Comparison of ENCODE assay signal across 28 cellular contexts in genomic region chr18:5909130-5909529, GRCh38. TPM values are rescaled to one million over a fixed set of nuclear protein-coding genes. Genes with fewer than 3 reads are reported as not detected.
"Had no signal": no experiment of that assay in that cellular context is flagged by ENCODE, and none has a peak within 500 bp of the region (broad histone marks: within the 10 kb centered on the region; RNA-seq: fewer than 3 reads in every experiment).

No MANE protein-coding gene starts in this region.

- DNase-seq: activated CD4-positive, alpha-beta T cell treated with anti-CD3 and anti-CD28 coated beads, Interleukin-2, amount 50 U/mL, for 4 hours; activated CD8-positive, alpha-beta memory T cell treated with anti-CD3 and anti-CD28 coated beads, Interleukin-2, amount 50 U/mL, for 48 hours; activated effector memory CD4-positive, alpha-beta T cell treated with Interleukin-2 at 50 U/mL for 16 hours; activated naive CD4-positive, alpha-beta T cell treated with anti-CD3 and anti-CD28 coated beads, Interleukin-2, amount 10 ng/mL, durations not matched to agents 7 days and 5 days; activated T-cell treated with anti-CD3 and anti-CD28 coated beads, Interleukin-2, amount 50 U/mL, for 48 hours; dorsolateral prefrontal cortex; effector memory CD8-positive, alpha-beta T cell; esophagus squamous epithelium; foreskin melanocyte; immature natural killer cell; left ventricle myocardium inferior; naive thymus-derived CD8-positive, alpha-beta T cell; posterior cingulate gyrus; retina; sigmoid colon; stimulated activated CD4-positive, alpha-beta T cell treated with anti-CD3 and anti-CD28 coated beads, Interleukin-4, amount 100 ng/mL, for 1 hour; stimulated activated naive CD4-positive, alpha-beta T cell treated with Interleukin-2 at 50 U/mL for 16 hours; substantia nigra; T-helper 9 cell; tibial artery had no signal

- H3K27ac ChIP-seq: dorsolateral prefrontal cortex, esophagus squamous epithelium, left ventricle myocardium inferior, neural progenitor cell, sigmoid colon, tibial artery had no signal

- H3K36me3 Mint-ChIP-seq: activated naive CD4-positive, alpha-beta T cell treated with anti-CD3 and anti-CD28 coated beads, Interleukin-2, amount 10 ng/mL, durations not matched to agents 7 days and 5 days; immature natural killer cell; naive thymus-derived CD8-positive, alpha-beta T cell; WTC11 had no signal

- H3K9me3 ChIP-seq: esophagus squamous epithelium, left ventricle myocardium inferior, sigmoid colon, tibial artery had no signal

- H3K27me3 ChIP-seq: neural progenitor cell, sigmoid colon, tibial artery had no signal

- H3K27me3 Mint-ChIP-seq: activated naive CD4-positive, alpha-beta T cell treated with anti-CD3 and anti-CD28 coated beads, Interleukin-2, amount 10 ng/mL, durations not matched to agents 7 days and 5 days; brain; effector memory CD8-positive, alpha-beta T cell had no signal

- H3K9me3 Mint-ChIP-seq: activated naive CD4-positive, alpha-beta T cell treated with anti-CD3 and anti-CD28 coated beads, Interleukin-2, amount 10 ng/mL, durations not matched to agents 7 days and 5 days; immature natural killer cell; WTC11 had no signal

- H3K27ac Mint-ChIP-seq: activated naive CD4-positive, alpha-beta T cell treated with anti-CD3 and anti-CD28 coated beads, Interleukin-2, amount 10 ng/mL, durations not matched to agents 7 days and 5 days; brain; effector memory CD8-positive, alpha-beta T cell; immature natural killer cell; mesothelial cell of epicardium; naive thymus-derived CD8-positive, alpha-beta T cell; neural progenitor cell; WTC11 had no signal

- ATAC-seq: effector memory CD8-positive, alpha-beta T cell; naive thymus-derived CD8-positive, alpha-beta T cell; WTC11 had no signal

- H3K36me3 ChIP-seq: esophagus squamous epithelium, left ventricle myocardium inferior, neural progenitor cell, sigmoid colon, tibial artery had no signal

- H3K4me1 ChIP-seq: esophagus squamous epithelium, left ventricle myocardium inferior, neural progenitor cell, sigmoid colon, tibial artery had no signal

- H3K4me3 Mint-ChIP-seq: activated naive CD4-positive, alpha-beta T cell treated with anti-CD3 and anti-CD28 coated beads, Interleukin-2, amount 10 ng/mL, durations not matched to agents 7 days and 5 days; brain; effector memory CD8-positive, alpha-beta T cell; immature natural killer cell; mesothelial cell of epicardium; naive thymus-derived CD8-positive, alpha-beta T cell; neural progenitor cell; WTC11 had no signal

- H3K4me1 Mint-ChIP-seq: activated naive CD4-positive, alpha-beta T cell treated with anti-CD3 and anti-CD28 coated beads, Interleukin-2, amount 10 ng/mL, durations not matched to agents 7 days and 5 days; immature natural killer cell; mesothelial cell of epicardium; naive thymus-derived CD8-positive, alpha-beta T cell; neural progenitor cell had no signal

- H3K4me3 ChIP-seq: dorsolateral prefrontal cortex, esophagus squamous epithelium, left ventricle myocardium inferior, neural progenitor cell, sigmoid colon, tibial artery had no signal

RNA-seq across cellular contexts. Expression of gene TMEM200C, which starts 13.8 kb away (rescaled TPM):
- total RNA-seq: activated CD8-positive, alpha-beta memory T cell treated with anti-CD3 and anti-CD28 coated beads for 36 hours; lung microvascular endothelial cell; naive thymus-derived CD8-positive, alpha-beta T cell; T-helper 1 cell treated with Interleukin-12 subunit alpha and Interleukin-12 subunit beta and Interleukin-4 antibody, amounts not matched to agents 30 ng/mL and 1 ng/mL, for 36 hours had no signal
- polyA plus RNA-seq: endothelial cell of umbilical vein; immature natural killer cell; naive thymus-derived CD8-positive, alpha-beta T cell had no signal
